In genomic region chr6:107557698-107558097, GRCh38 we compare ENCODE assay signal across 27 cellular contexts.
"Had no signal": no experiment of that assay in that cellular context is flagged by ENCODE, and none has a peak within 500 bp of the region (broad histone marks: within the 10 kb centered on the region; RNA-seq: fewer than 3 reads in every experiment).

No MANE protein-coding gene starts in this region.

- H3K4me3 ChIP-seq: colonic mucosa, esophagus squamous epithelium, gastrocnemius medialis, heart right ventricle, left lung, lower lobe of right lung, mucosa of descending colon had no signal

- ATAC-seq: effector memory CD8-positive, alpha-beta T cell; esophagus mucosa; gastrocnemius medialis; heart right ventricle; left cardiac atrium; left lung; left ventricle myocardium superior; lower lobe of right lung; mucosa of descending colon had no signal

- H3K36me3 ChIP-seq: colonic mucosa, esophagus squamous epithelium, gastrocnemius medialis, left lung, lower lobe of right lung had no signal

- H3K9me3 Mint-ChIP-seq: dendritic cell treated with granulocyte-macrophage colony-stimulating factor and Interleukin-4, amounts not matched to agents 40 ng/mL and 50 ng/mL, for 4 days; effector memory CD8-positive, alpha-beta T cell; endodermal cell; mesothelial cell of epicardium; naive B cell had no signal

- H3K27me3 ChIP-seq: colonic mucosa, esophagus squamous epithelium, gastrocnemius medialis, heart right ventricle, left lung had no signal

- FAIRE-seq: endometrium, keratinocyte had no signal

- H3K27ac Mint-ChIP-seq: dendritic cell treated with granulocyte-macrophage colony-stimulating factor and Interleukin-4, amounts not matched to agents 40 ng/mL and 50 ng/mL, for 4 days; effector memory CD8-positive, alpha-beta T cell; endodermal cell; mesothelial cell of epicardium; naive B cell had no signal

- H3K4me1 ChIP-seq: colonic mucosa, esophagus squamous epithelium, gastrocnemius medialis, left lung, lower lobe of right lung had no signal

- H3K9me3 ChIP-seq: colonic mucosa, esophagus squamous epithelium, gastrocnemius medialis, heart right ventricle, left lung, lower lobe of right lung, mucosa of descending colon had no signal

- H3K4me3 Mint-ChIP-seq: dendritic cell treated with granulocyte-macrophage colony-stimulating factor and Interleukin-4, amounts not matched to agents 40 ng/mL and 50 ng/mL, for 4 days; effector memory CD8-positive, alpha-beta T cell; endodermal cell; mesothelial cell of epicardium; naive B cell had no signal

- H3K27ac ChIP-seq: colonic mucosa, epithelial cell of prostate, esophagus squamous epithelium, gastrocnemius medialis, heart right ventricle, left lung, lower lobe of right lung had no signal

- DNase-seq: colonic mucosa; cortex of kidney; effector CD8-positive, alpha-beta T cell; effector memory CD8-positive, alpha-beta T cell; endodermal cell; erythroblast; esophagus squamous epithelium; foreskin fibroblast; foreskin melanocyte; gastrocnemius medialis; glutamatergic neuron; head of caudate nucleus; heart right ventricle; hippocampal formation; left cardiac atrium; left lung; left ventricle myocardium superior; lower lobe of right lung; mesenchymal stem cell; mucosa of descending colon; naive B cell had no signal
